ENCODE assay signal across 1 cellular context in genomic region chr19:48991823-48992570, GRCh38.
TF ChIP-seq lines count a peak whose summit lies in the region.

No MANE protein-coding gene starts in this region.

TF ChIP-seq in IMR-90, 13 proteins besides CTCF, POLR2A, EP300 and RAD21 (continued from another document):
- peak; percentile 64; the same call in 1 of the 2 replicates for TF ChIP-seq MXI1 (IDR thresholded peaks at IDR 0.05; ENCODE audit: borderline replicate concordance, low read depth, low read length)
- peak; percentile 61; the same call in 1 of the 2 replicates for TF ChIP-seq MAZ (IDR thresholded peaks at IDR 0.05; ENCODE audit: borderline replicate concordance, low read depth, low read length)
- TF ChIP-seq BHLHE40 (IDR thresholded peaks at IDR 0.05; ENCODE audit: low read depth, low read length) = no peak
